Comparison of ENCODE assay signal across 1 cellular context in genomic region chr15:77532846-77533245, GRCh38.
TF ChIP-seq lines count a peak whose summit lies in the region.

No MANE protein-coding gene starts in this region.

TF ChIP-seq in SK-N-SH treated with all-trans-retinoic acid at 6 μM for 48 hours, 23 proteins besides CTCF, POLR2A, EP300 and RAD21 (continued from another document):
- TF ChIP-seq, protein P1, sequence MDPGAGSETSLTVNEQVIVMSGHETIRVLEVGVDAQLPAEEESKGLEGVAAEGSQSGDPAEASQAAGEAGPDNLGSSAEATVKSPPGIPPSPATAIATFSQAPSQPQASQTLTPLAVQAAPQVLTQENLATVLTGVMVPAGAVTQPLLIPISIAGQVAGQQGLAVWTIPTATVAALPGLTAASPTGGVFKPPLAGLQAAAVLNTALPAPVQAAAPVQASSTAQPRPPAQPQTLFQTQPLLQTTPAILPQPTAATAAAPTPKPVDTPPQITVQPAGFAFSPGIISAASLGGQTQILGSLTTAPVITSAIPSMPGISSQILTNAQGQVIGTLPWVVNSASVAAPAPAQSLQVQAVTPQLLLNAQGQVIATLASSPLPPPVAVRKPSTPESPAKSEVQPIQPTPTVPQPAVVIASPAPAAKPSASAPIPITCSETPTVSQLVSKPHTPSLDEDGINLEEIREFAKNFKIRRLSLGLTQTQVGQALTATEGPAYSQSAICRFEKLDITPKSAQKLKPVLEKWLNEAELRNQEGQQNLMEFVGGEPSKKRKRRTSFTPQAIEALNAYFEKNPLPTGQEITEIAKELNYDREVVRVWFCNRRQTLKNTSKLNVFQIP (CRISPR knock-in tag; IDR thresholded peaks at IDR 0.05; ENCODE audit: borderline replicate concordance, low read depth), result no peak
TF ChIP-seq in SK-N-SH treated with all-trans-retinoic acid at 6 μM for 48 hours: peak in this region for 0.
